ENCODE assay signal across 19 cellular contexts in the genomic region with DNA sequence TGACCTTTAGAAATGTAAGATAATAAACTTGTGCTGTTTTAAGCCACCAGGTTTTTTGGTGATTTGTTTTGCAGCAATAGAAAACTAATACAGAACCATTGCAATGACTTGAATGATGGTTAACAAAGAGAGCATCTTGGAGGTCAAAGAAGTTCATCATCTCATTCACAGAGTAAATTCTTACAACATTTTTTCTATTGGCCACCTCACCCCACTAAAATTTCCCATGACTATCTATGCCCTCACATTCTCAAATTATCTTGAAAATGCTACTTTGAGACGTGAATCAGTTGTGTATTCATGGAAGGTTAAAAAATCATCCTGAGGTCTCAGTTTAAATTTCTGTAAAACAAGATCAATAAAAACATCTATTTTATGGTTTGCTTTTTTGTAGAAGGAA.
"Had no signal": no experiment of that assay in that cellular context is flagged by ENCODE, and none has a peak within 500 bp of the region (broad histone marks: within the 10 kb centered on the region; RNA-seq: fewer than 3 reads in every experiment).

No MANE protein-coding gene starts in this region.

- DNase-seq: KBM-7, MV-4-11, NCI-H1048, NCI-H1105, NCI-H1417, NCI-H1436 treated with DMSO at 0.1 percent for 48 hours, NCI-H1694, NCI-H1930, NCI-H2081, NCI-H2107, NCI-H2227 treated with DMSO at 0.1 percent for 48 hours, NCI-H524 treated with DMSO at 0.1 percent for 48 hours, NCI-H69, NCI-H774, Right ventricle myocardium superior, RPMI8226, SIG-M5 had no signal

- H3K9me3 ChIP-seq: SJSA1 had no signal

- H3K4me3 ChIP-seq: SJSA1, SK-N-MC had no signal

- H3K4me1 ChIP-seq: SJSA1 had no signal

- H3K36me3 ChIP-seq: SJSA1 had no signal
